8 cellular contexts compared by ENCODE assay signal in the genomic region with DNA sequence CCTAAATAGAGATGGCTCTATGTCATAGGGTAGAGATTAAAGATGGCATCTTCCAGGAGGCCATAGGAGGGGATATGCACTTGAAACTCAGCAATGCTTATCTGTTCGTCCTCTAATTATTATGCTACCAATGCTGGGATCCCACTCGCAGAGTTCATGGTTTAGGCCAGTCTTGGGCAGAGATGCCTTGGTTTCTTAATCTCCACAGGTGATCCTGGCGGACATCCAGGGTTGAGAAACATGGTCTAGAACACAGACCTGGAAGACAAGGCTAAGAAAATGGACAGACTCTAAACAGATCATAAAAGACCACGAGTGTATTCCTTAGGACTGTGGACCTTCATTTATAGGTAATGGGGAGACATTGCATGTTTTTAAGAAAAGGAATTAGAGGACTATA.
"Had no signal": no experiment of that assay in that cellular context is flagged by ENCODE, and none has a peak within 500 bp of the region (broad histone marks: within the 10 kb centered on the region; RNA-seq: fewer than 3 reads in every experiment).

No MANE protein-coding gene starts in this region.

- DNase-seq: GM23248, GOT3, H7, H9, HCEC 1CT, HFFc6 had no signal

- H3K36me3 ChIP-seq: HAP-1 had no signal

- H3K27ac Mint-ChIP-seq: GM23338, HFFc6 had no signal

- H3K27ac ChIP-seq: GM23248 had no signal

- H3K4me1 ChIP-seq: HAP-1 had no signal

- H2AFZ ChIP-seq: GM23248, GM23338 had no signal

- H3K4me3 Mint-ChIP-seq: GM23338, H9, HFFc6 had no signal

- H3K9me3 ChIP-seq: HAP-1 had no signal

- H3K4me2 ChIP-seq: GM23338 had no signal

- H3K4me3 ChIP-seq: GM23248, GM23338, HAP-1 had no signal

- H3K9ac ChIP-seq: GM23248 had no signal

- H3K9me3 Mint-ChIP-seq: GM23338, H9, HFFc6 had no signal
